1 cellular context compared by ENCODE assay signal in the genomic region with DNA sequence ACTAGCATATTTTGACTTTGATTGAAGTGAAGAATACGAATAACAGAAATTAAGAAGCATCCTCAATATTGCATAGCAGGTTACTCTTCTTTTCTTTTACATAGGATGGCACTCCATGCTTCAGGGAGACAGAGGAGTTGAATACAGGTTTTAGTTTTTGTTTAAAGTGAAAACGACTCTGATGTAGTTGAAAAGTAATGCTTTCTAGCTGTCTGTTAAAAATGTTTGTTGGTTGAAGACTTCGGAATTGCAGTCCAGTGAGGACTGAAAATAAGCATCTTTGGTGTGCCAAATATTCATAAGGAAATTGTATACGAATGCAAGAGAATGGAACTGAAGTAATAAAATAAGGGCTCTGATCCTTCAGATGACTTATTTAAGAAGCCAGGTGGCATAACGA.
TF ChIP-seq lines count a peak whose summit lies in the region.

No MANE protein-coding gene starts in this region.

TF ChIP-seq in WTC11, 78 proteins besides CTCF, POLR2A, EP300 and RAD21 (continued from another document):
- TF ChIP-seq, protein P1, sequence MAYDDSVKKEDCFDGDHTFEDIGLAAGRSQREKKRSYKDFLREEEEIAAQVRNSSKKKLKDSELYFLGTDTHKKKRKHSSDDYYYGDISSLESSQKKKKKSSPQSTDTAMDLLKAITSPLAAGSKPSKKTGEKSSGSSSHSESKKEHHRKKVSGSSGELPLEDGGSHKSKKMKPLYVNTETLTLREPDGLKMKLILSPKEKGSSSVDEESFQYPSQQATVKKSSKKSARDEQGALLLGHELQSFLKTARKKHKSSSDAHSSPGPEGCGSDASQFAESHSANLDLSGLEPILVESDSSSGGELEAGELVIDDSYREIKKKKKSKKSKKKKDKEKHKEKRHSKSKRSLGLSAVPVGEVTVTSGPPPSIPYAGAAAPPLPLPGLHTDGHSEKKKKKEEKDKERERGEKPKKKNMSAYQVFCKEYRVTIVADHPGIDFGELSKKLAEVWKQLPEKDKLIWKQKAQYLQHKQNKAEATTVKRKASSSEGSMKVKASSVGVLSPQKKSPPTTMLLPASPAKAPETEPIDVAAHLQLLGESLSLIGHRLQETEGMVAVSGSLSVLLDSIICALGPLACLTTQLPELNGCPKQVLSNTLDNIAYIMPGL (CRISPR knock-in tag; IDR thresholded peaks at IDR 0.05) = no peak
- TF ChIP-seq NR3C1 (CRISPR knock-in tag; conservative IDR thresholded peaks at IDR 0.05; ENCODE audit: low read depth) (no peak), OVOL2 (CRISPR knock-in tag; IDR thresholded peaks at IDR 0.05; ENCODE audit: borderline replicate concordance) (no peak), ZNF416 (CRISPR knock-in tag; IDR thresholded peaks at IDR 0.05) (no peak), ATF1 (CRISPR knock-in tag; IDR thresholded peaks at IDR 0.05) (no peak), ATF2 (CRISPR knock-in tag; IDR thresholded peaks at IDR 0.05; ENCODE audit: borderline replicate concordance, low read depth) (no peak)
- TF ChIP-seq, protein P2, sequence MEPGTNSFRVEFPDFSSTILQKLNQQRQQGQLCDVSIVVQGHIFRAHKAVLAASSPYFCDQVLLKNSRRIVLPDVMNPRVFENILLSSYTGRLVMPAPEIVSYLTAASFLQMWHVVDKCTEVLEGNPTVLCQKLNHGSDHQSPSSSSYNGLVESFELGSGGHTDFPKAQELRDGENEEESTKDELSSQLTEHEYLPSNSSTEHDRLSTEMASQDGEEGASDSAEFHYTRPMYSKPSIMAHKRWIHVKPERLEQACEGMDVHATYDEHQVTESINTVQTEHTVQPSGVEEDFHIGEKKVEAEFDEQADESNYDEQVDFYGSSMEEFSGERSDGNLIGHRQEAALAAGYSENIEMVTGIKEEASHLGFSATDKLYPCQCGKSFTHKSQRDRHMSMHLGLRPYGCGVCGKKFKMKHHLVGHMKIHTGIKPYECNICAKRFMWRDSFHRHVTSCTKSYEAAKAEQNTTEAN (CRISPR knock-in tag; IDR thresholded peaks at IDR 0.05) = no peak
